Comparison of ENCODE assay signal across 1 cellular context in genomic region chr10:88616250-88616977, GRCh38.
TF ChIP-seq lines count a peak whose summit lies in the region.

No MANE protein-coding gene starts in this region.

TF ChIP-seq in IMR-90, 13 proteins besides CTCF, POLR2A, EP300 and RAD21:
- TF ChIP-seq CEBPB (IDR thresholded peaks at IDR 0.05; ENCODE audit: low read depth, low read length) (no peak), USF2 (IDR thresholded peaks at IDR 0.05; ENCODE audit: low read depth, low read length) (no peak), MAFK (IDR thresholded peaks at IDR 0.05; ENCODE audit: low read depth, low read length) (no peak), BHLHE40 (IDR thresholded peaks at IDR 0.05; ENCODE audit: low read depth, low read length) (no peak), FOS (IDR thresholded peaks at IDR 0.05; ENCODE audit: low read depth, low read length) (no peak), SMC3 (IDR thresholded peaks at IDR 0.05; ENCODE audit: low read depth, low read length) (no peak), MAZ (IDR thresholded peaks at IDR 0.05; ENCODE audit: borderline replicate concordance, low read depth, low read length) (no peak), ELK1 (IDR thresholded peaks at IDR 0.05; ENCODE audit: borderline replicate concordance, low read depth, low read length) (no peak), MXI1 (IDR thresholded peaks at IDR 0.05; ENCODE audit: borderline replicate concordance, low read depth, low read length) (no peak), RFX5 (IDR thresholded peaks at IDR 0.05; ENCODE audit: low read depth, low read length) (no peak), RCOR1 (IDR thresholded peaks at IDR 0.05; ENCODE audit: insufficient replicate concordance, low read length) (no peak), CHD1 (IDR thresholded peaks at IDR 0.05; ENCODE audit: low read depth, low read length) (no peak), NFE2L2 (IDR thresholded peaks at IDR 0.05; ENCODE audit: low read depth, low read length) (no peak)
